ENCODE assay signal across 31 cellular contexts in the genomic region with DNA sequence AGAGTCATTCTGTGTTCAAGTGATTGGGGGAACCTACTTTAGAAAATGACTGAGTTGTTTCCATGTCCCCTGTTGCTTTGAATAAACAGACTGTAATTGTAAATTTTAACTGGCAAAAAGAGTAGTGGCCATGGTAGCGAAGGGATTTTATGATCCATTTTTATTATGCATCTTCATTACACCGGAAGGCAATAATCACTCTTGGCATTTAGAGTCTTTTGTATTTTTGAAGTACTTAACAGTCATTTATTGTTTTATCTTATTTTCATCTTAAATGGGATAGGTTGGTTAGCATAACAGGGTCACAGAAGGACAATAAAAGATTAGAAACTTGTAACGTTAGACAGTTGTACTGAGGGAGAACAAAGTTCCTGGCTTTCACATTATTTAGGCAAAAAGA. TPM values are rescaled to one million over a fixed set of nuclear protein-coding genes. Genes with fewer than 3 reads are reported as not detected.
"Had no signal": no experiment of that assay in that cellular context is flagged by ENCODE, and none has a peak within 500 bp of the region (broad histone marks: within the 10 kb centered on the region; RNA-seq: fewer than 3 reads in every experiment).

No MANE protein-coding gene starts in this region.

- H3K4me2 ChIP-seq: SK-N-SH had no signal

- H3K9ac ChIP-seq: SK-N-SH had no signal

- DNase-seq: activated CD4-positive, alpha-beta T cell treated with anti-CD3 and anti-CD28 coated beads, Interleukin-2, amount 10 ng/mL, durations not matched to agents 24 days and 14 days; activated CD4-positive, alpha-beta T cell treated with anti-CD3 and anti-CD28 coated beads, Interleukin-2, amount 50 U/mL, for 4 hours; activated CD8-positive, alpha-beta T cell treated with anti-CD3 and anti-CD28 coated beads for 36 hours; activated effector memory CD4-positive, alpha-beta T cell treated with anti-CD3 and anti-CD28 coated beads, Interleukin-2, amount 50 U/mL, for 16 hours; activated naive CD4-positive, alpha-beta T cell treated with Interleukin-2 at 50 U/mL for 16 hours; activated naive CD8-positive, alpha-beta T cell treated with anti-CD3 and anti-CD28 coated beads, Interleukin-2, amount 10 ng/mL, durations not matched to agents 7 days and 5 days; activated T-cell treated with anti-CD3 and anti-CD28 coated beads, Interleukin-2, amount 50 U/mL, for 1 hour; activated T-cell treated with anti-CD3 and anti-CD28 coated beads, Interleukin-2, amount 50 U/mL, for 72 hours; body of pancreas; caudate nucleus; cerebellar nuclear complex; cortex of kidney; NCI-H187 treated with DMSO at 0.1 percent for 48 hours; NCI-H2081; NCI-H345; NCI-H524 treated with DMSO at 0.1 percent for 48 hours; NCI-H82; NK-92 treated with Interleukin-12 subunit alpha and Interleukin-12 subunit beta, amount 100 ng/mL, for 24 hours; PC-3; Peyer's patch; RPMI8226; SHP77 treated with DMSO at 0.1 percent for 48 hours; SK-N-SH had no signal

- H3K4me1 ChIP-seq: breast epithelium, Peyer's patch, SJSA1 had no signal

- FAIRE-seq: astrocyte, TTC549 had no signal

- H3K4me3 ChIP-seq: body of pancreas, breast epithelium, Peyer's patch, SJSA1 had no signal

- H3K27me3 ChIP-seq: body of pancreas, Peyer's patch, SJSA1 had no signal

- H3K27ac ChIP-seq: body of pancreas, breast epithelium, SJSA1 had no signal

- ATAC-seq: activated CD8-positive, alpha-beta T cell treated with anti-CD3 and anti-CD28 coated beads for 36 hours; activated T-cell treated with anti-CD3 and anti-CD28 coated beads, Interleukin-2, amount 50 U/mL, for 72 hours; activated T-helper 17 cell treated with anti-CD3 and anti-CD28 coated beads, Interleukin-2, amount 50 U/mL, for 72 hours; body of pancreas; PC-3 had no signal

- H3K36me3 ChIP-seq: breast epithelium, Peyer's patch, SJSA1 had no signal

- H3K9me3 ChIP-seq: body of pancreas, breast epithelium, Peyer's patch, SJSA1, SK-N-SH had no signal

RNA-seq across cellular contexts. Expression of a gene that starts 11.0 kb away (rescaled TPM):
- total RNA-seq: activated CD4-positive, alpha-beta T cell treated with anti-CD3 and anti-CD28 coated beads, Interleukin-2, amount 10 ng/mL, durations not matched to agents 24 days and 14 days; activated CD8-positive, alpha-beta memory T cell treated with anti-CD3 and anti-CD28 coated beads for 36 hours; activated naive CD8-positive, alpha-beta T cell treated with anti-CD3 and anti-CD28 coated beads, Interleukin-2, amount 10 ng/mL, durations not matched to agents 7 days and 5 days; activated T-cell treated with anti-CD3 and anti-CD28 coated beads, Interleukin-2, amount 50 U/mL, for 72 hours; astrocyte; MCF 10A; NCI-H460; PC-3; SJSA1 had no signal
- polyA plus RNA-seq: SK-N-SH had no signal
